Comparison of ENCODE assay signal across 11 cellular contexts in the genomic region with DNA sequence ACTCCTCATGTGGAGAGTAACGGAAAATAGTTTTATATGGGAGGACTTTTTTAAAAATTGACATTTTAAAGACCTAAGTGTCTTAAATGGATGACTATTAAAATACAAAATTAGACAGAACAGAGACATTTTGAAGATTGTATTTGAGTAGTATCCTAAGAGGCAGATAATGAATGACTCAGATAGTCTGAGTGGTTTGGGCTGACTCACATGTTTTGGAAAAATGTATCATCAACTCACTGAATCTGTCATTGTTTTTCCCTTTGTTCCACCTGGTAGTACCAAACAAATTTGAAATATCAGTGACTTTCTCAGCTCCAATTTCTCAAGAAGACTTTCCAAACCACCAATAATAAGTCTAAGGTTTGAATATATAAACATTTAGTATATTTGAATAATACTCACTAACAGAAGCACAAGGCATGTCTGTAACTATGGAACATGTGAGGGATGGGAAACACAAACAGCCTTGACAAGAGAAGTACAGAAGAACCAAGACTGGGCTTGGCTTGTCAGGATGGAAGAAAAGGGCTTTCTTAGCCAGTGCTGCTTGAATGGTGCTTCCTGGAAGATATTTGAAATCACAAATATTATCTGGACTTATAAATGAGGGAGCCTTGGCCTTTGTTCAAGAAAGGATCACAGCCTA.
A peak's percentile ranks its signal among the peaks of the same experiment; 100 is the strongest.
DNase-seq lines count a peak whose midpoint lies in the region; ATAC-seq and TF ChIP-seq lines count a peak whose summit lies in the region.
"Had no signal": no experiment of that assay in that cellular context is flagged by ENCODE, and none has a peak within 500 bp of the region (broad histone marks: within the 10 kb centered on the region; RNA-seq: fewer than 3 reads in every experiment).

No MANE protein-coding gene starts in this region.

- peak; percentile 43 for ATAC-seq in gastroesophageal sphincter
- ATAC-seq in HG03378 (IDR thresholded peaks at IDR 0.05; ENCODE audit: unreplicated experiment), result no peak
- ATAC-seq: lower lobe of right lung had no signal

- in situ Hi-C loops in KBM-7 (cut with MboI; ENCODE audit: low pct_unique_long_range_greater_than_20kb, low sequenced_read_pairs), result no loop called here

- POLR2A ChIA-PET in HEK293 (lab: Yijun Ruan, JAX), result no interaction called here

- TF ChIP-seq CTCF in HEK293 (tag by site-specific recombination; IDR thresholded peaks at IDR 0.05), result no peak
- no peak for TF ChIP-seq CTCF in gastroesophageal sphincter (IDR thresholded peaks at IDR 0.05)

- 56 to 85% methylated on average over 1 of the region's 1 CpG for WGBS in gastroesophageal sphincter (ENCODE audit: low coverage in 1 of 2), 2 donors

- TF ChIP-seq EP300 in gastroesophageal sphincter (IDR thresholded peaks at IDR 0.05), result no peak

- H3K27me3 ChIP-seq in adipocyte (replicated peaks; ENCODE audit: control insufficient read depth, insufficient read depth, low read length), result no peaks in the 10 kb centered on the region
- no peaks in the 10 kb centered on the region for H3K27me3 ChIP-seq in gastroesophageal sphincter

- DNase-seq in AG08395 (ENCODE audit: low spot score) (peak; percentile 46), adipocyte (ENCODE audit: low read depth) (peak; percentile 70), DMS 273 (lab: John Stamatoyannopoulos, UW; ENCODE audit: unreplicated experiment) (no peak), KBM-7 (no peak), NCI-H1092 treated with DMSO at 0.1 percent for 48 hours (lab: John Stamatoyannopoulos, UW) (no peak)
- DNase-seq: activated effector memory CD4-positive, alpha-beta T cell treated with anti-CD3 and anti-CD28 coated beads, Interleukin-2, amount 50 U/mL, for 16 hours; lower lobe of right lung; T1000 had no signal

- H3K4me3 ChIP-seq in HEK293 (ENCODE audit: low read depth, low read length), result no peak overlapping the region
- H3K4me3 ChIP-seq in adipocyte (ENCODE audit: low read length), result peak overlapping the region; percentile 21
- no peak overlapping the region for H3K4me3 ChIP-seq in gastroesophageal sphincter
- H3K4me3 ChIP-seq: lower lobe of right lung had no signal

- no peak overlapping the region for H3K27ac ChIP-seq in HEK293 (ENCODE audit: extremely low read depth, low read depth, low read length)
- no peak overlapping the region for H3K27ac ChIP-seq in gastroesophageal sphincter
- H3K27ac ChIP-seq: lower lobe of right lung had no signal

- H3K9ac ChIP-seq in adipocyte (ENCODE audit: low read length), result no peak overlapping the region

- no peaks in the 10 kb centered on the region for H3K36me3 ChIP-seq in HEK293 (ENCODE audit: control insufficient read depth in 2 of 2, insufficient read depth in 1 of 2, low read length in 2 of 2)
- no peaks in the 10 kb centered on the region for H3K36me3 ChIP-seq in adipocyte (ENCODE audit: control insufficient read depth, insufficient read depth, low read length, severe bottlenecking)
- H3K36me3 ChIP-seq in gastroesophageal sphincter, result no peaks in the 10 kb centered on the region
- H3K36me3 ChIP-seq: lower lobe of right lung had no signal

- TF ChIP-seq POLR2A in gastroesophageal sphincter (IDR thresholded peaks at IDR 0.05), result no peak

- H3K9me3 ChIP-seq in HEK293 (ENCODE audit: control insufficient read depth, insufficient read depth, low read depth, low read length), result no peaks in the 10 kb centered on the region
- H3K9me3 ChIP-seq in adipocyte (ENCODE audit: control insufficient read depth, low read length), result no peaks in the 10 kb centered on the region
- no peaks in the 10 kb centered on the region for H3K9me3 ChIP-seq in gastroesophageal sphincter
- H3K9me3 ChIP-seq: lower lobe of right lung had no signal

- CTCF ChIA-PET in HEK293 (lab: Yijun Ruan, JAX), result no interaction called here

- peaks cover 3% of the 10 kb centered on the region; the same call in 1 of the 2 replicates for H3K4me1 ChIP-seq in HEK293 (ENCODE audit: control insufficient read depth, insufficient read depth, low read length)
- peaks cover 18% of the 10 kb centered on the region for H3K4me1 ChIP-seq in adipocyte (ENCODE audit: control insufficient read depth, insufficient read depth, low read length)
- H3K4me1 ChIP-seq in gastroesophageal sphincter, result peaks cover 0 to 12% (median 0%) of the 10 kb centered on the region in 3 donors
- H3K4me1 ChIP-seq: lower lobe of right lung had no signal

TF ChIP-seq in HEK293, 187 proteins besides CTCF, POLR2A, EP300 and RAD21:
- TF ChIP-seq, protein P1, sequence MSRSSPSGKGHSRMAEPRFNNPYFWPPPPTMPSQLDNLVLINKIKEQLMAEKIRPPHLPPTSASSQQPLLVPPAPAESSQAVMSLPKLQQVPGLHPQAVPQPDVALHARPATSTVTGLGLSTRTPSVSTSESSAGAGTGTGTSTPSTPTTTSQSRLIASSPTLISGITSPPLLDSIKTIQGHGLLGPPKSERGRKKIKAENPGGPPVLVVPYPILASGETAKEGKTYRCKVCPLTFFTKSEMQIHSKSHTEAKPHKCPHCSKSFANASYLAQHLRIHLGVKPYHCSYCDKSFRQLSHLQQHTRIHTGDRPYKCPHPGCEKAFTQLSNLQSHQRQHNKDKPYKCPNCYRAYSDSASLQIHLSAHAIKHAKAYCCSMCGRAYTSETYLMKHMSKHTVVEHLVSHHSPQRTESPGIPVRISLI (tag by site-specific recombination; IDR thresholded peaks at IDR 0.05), result no peak
- TF ChIP-seq ZNF501 (tag by site-specific recombination; IDR thresholded peaks at IDR 0.05) (no peak), ZBTB1 (tag by site-specific recombination; IDR thresholded peaks at IDR 0.05) (no peak), ZBTB48 (tag by site-specific recombination; IDR thresholded peaks at IDR 0.05) (no peak), KLF17 (tag by site-specific recombination; IDR thresholded peaks at IDR 0.05) (no peak), ZNF132 (tag by site-specific recombination; IDR thresholded peaks at IDR 0.05; ENCODE audit: borderline replicate concordance) (no peak), ZNF184 (tag by site-specific recombination; IDR thresholded peaks at IDR 0.05) (peak; percentile 34; the same call in 1 of the 2 replicates)
- TF ChIP-seq, protein P2, sequence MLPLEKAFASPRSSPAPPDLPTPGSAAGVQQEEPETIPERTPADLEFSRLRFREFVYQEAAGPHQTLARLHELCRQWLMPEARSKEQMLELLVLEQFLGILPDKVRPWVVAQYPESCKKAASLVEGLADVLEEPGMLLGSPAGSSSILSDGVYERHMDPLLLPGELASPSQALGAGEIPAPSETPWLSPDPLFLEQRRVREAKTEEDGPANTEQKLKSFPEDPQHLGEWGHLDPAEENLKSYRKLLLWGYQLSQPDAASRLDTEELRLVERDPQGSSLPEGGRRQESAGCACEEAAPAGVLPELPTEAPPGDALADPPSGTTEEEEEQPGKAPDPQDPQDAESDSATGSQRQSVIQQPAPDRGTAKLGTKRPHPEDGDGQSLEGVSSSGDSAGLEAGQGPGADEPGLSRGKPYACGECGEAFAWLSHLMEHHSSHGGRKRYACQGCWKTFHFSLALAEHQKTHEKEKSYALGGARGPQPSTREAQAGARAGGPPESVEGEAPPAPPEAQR (tag by site-specific recombination; IDR thresholded peaks at IDR 0.05), result no peak

Comparison
In these comparisons a context has a peak if more than half of its experiments do, and no peak if none do; other contexts are left out.
1. DNase-seq: peak in AG08395 (single experiment) and adipocyte (single experiment); none in DMS 273 (single experiment), KBM-7 (single experiment) and NCI-H1092 treated with DMSO at 0.1 percent for 48 hours (single experiment).